In genomic region chr12:82426081-82426480, GRCh38 we compare ENCODE assay signal across 22 cellular contexts.
"Had no signal": no experiment of that assay in that cellular context is flagged by ENCODE, and none has a peak within 500 bp of the region (broad histone marks: within the 10 kb centered on the region; RNA-seq: fewer than 3 reads in every experiment).

No MANE protein-coding gene starts in this region.

- H3K4me3 ChIP-seq: esophagus muscularis mucosa, gastrocnemius medialis, left ventricle myocardium inferior, transverse colon had no signal

- ATAC-seq: activated CD8-positive, alpha-beta T cell treated with anti-CD3 and anti-CD28 coated beads, Interleukin-2, amount 10 ng/mL, durations not matched to agents 7 days and 5 days; gastrocnemius medialis; sciatic nerve; stimulated activated memory B cell treated with anti-CD40 and anti-IgM and Interleukin-4, amounts not matched to agents 10 μg/mL and 1 μg/mL and 100 μg/mL, for 72 hours had no signal

- H3K36me3 Mint-ChIP-seq: stimulated activated memory B cell treated with anti-CD40 and anti-IgM and Interleukin-4, amounts not matched to agents 10 μg/mL and 1 μg/mL and 100 μg/mL, for 72 hours had no signal

- H3K36me3 ChIP-seq: esophagus muscularis mucosa, gastrocnemius medialis, transverse colon had no signal

- H3K27ac ChIP-seq: esophagus muscularis mucosa, gastrocnemius medialis, left ventricle myocardium inferior, transverse colon had no signal

- H3K27me3 Mint-ChIP-seq: activated naive CD4-positive, alpha-beta T cell treated with anti-CD3 and anti-CD28 coated beads, Interleukin-2, amount 50 U/mL, for 24 hours; brain; stimulated activated memory B cell treated with anti-CD40 and anti-IgM and Interleukin-4, amounts not matched to agents 10 μg/mL and 1 μg/mL and 100 μg/mL, for 72 hours had no signal

- H3K9me3 ChIP-seq: esophagus muscularis mucosa, gastrocnemius medialis, left ventricle myocardium inferior, transverse colon had no signal

- H3K4me1 Mint-ChIP-seq: brain; stimulated activated memory B cell treated with anti-CD40 and anti-IgM and Interleukin-4, amounts not matched to agents 10 μg/mL and 1 μg/mL and 100 μg/mL, for 72 hours had no signal

- H3K4me1 ChIP-seq: esophagus muscularis mucosa, gastrocnemius medialis, left ventricle myocardium inferior had no signal

- H3K27ac Mint-ChIP-seq: activated CD8-positive, alpha-beta T cell treated with anti-CD3 and anti-CD28 coated beads, Interleukin-2, amount 10 ng/mL, durations not matched to agents 7 days and 5 days; activated naive CD4-positive, alpha-beta T cell treated with anti-CD3 and anti-CD28 coated beads, Interleukin-2, amount 50 U/mL, for 24 hours; activated T-helper 1 cell treated with anti-CD3 and anti-CD28 coated beads, Interleukin-12 subunit alpha, Interleukin-12 subunit beta, Interleukin-2, Interleukin-4 antibody, amounts not matched to agents 30 ng/mL and 10 ng/mL and 1 ng/mL, durations not matched to agents 14 hours and 24 hours and 36 hours; brain; stimulated activated memory B cell treated with anti-CD40 and anti-IgM and Interleukin-4, amounts not matched to agents 10 μg/mL and 1 μg/mL and 100 μg/mL, for 72 hours had no signal

- DNase-seq: activated CD4-positive, alpha-beta T cell treated with anti-CD3 and anti-CD28 coated beads for 1 hour; activated CD4-positive, alpha-beta T cell treated with anti-CD3 and anti-CD28 coated beads, Interleukin-2, amount 50 U/mL, for 1 hour; activated CD8-positive, alpha-beta T cell treated with anti-CD3 and anti-CD28 coated beads, Interleukin-2, amount 10 ng/mL, durations not matched to agents 7 days and 5 days; activated gamma-delta T cell treated with Interleukin-2 at 50 U/mL for 16 hours; aorta; dermis blood vessel endothelial cell; effector memory CD4-positive, alpha-beta T cell; gastrocnemius medialis; hippocampal formation; kidney glomerular epithelial cell; left ventricle myocardium inferior; midbrain; occipital lobe; small intestine; stimulated activated CD4-positive, alpha-beta T cell treated with anti-CD3 and anti-CD28 coated beads, Interleukin-15, amount 100 ng/mL, for 24 hours; transverse colon had no signal

- H3K4me3 Mint-ChIP-seq: activated CD8-positive, alpha-beta T cell treated with anti-CD3 and anti-CD28 coated beads, Interleukin-2, amount 10 ng/mL, durations not matched to agents 7 days and 5 days; activated naive CD4-positive, alpha-beta T cell treated with anti-CD3 and anti-CD28 coated beads, Interleukin-2, amount 50 U/mL, for 24 hours; activated T-helper 1 cell treated with anti-CD3 and anti-CD28 coated beads, Interleukin-12 subunit alpha, Interleukin-12 subunit beta, Interleukin-2, Interleukin-4 antibody, amounts not matched to agents 30 ng/mL and 10 ng/mL and 1 ng/mL, durations not matched to agents 14 hours and 24 hours and 36 hours; brain; stimulated activated memory B cell treated with anti-CD40 and anti-IgM and Interleukin-4, amounts not matched to agents 10 μg/mL and 1 μg/mL and 100 μg/mL, for 72 hours had no signal

- H3K27me3 ChIP-seq: esophagus muscularis mucosa, gastrocnemius medialis, transverse colon had no signal

- H3K9me3 Mint-ChIP-seq: activated naive CD4-positive, alpha-beta T cell treated with anti-CD3 and anti-CD28 coated beads, Interleukin-2, amount 50 U/mL, for 24 hours; stimulated activated memory B cell treated with anti-CD40 and anti-IgM and Interleukin-4, amounts not matched to agents 10 μg/mL and 1 μg/mL and 100 μg/mL, for 72 hours had no signal
